In the genomic region with DNA sequence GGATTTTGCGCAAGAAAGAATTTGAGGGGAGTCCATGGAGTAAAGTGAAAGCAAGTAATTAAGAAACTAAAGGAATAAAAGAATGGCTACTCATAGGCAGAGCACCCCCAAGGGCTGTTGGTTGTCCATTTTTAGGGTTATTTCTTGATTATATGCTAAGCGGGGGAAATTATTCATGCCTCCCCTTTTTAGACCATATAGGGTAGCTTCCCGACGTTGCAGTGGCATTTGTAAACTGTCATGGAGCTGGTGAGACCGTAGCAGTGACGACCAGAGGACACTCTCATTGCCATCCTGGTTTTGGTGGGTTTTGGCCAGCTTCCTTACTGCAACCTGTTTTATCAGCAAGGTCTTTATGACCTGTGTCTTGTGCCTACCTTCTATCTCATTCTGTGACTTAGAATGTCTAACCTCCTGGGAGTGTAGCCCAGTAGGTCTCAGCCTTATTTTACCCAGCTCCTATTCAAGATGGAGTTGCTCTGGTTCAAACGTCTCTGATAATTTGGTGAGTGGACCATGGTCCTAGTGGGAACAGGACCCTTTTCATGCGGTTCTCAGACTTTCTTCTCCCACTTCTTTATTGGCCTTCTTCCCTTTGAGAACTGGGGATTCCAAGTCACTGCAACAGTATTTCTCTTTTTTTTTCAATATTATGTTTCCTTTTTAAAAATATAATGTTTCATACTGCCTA, we compare ENCODE assay signal across 8 cellular contexts. TPM values are rescaled to one million over a fixed set of nuclear protein-coding genes. Genes with fewer than 3 reads are reported as not detected.
A peak's percentile ranks its signal among the peaks of the same experiment; 100 is the strongest.
DNase-seq lines count a peak whose midpoint lies in the region; ATAC-seq and TF ChIP-seq lines count a peak whose summit lies in the region.

No MANE protein-coding gene starts in this region.

- H3K27ac ChIP-seq in left ventricle myocardium inferior (replicated peaks) (peak overlapping the region; percentile 100), angular gyrus (ENCODE audit: low read depth, low read length) (peak overlapping the region; percentile 95), muscle layer of duodenum (ENCODE audit: low read length) (peak overlapping the region; percentile 90), uterus (peak overlapping the region; percentile 99 to 100)

- H3K9me3 ChIP-seq in left ventricle myocardium inferior (replicated peaks) (no peaks in the 10 kb centered on the region), muscle layer of duodenum (ENCODE audit: control insufficient read depth in 1 of 2, low read length in 2 of 2) (no peaks in the 10 kb centered on the region), uterus (no peaks in the 10 kb centered on the region)

- intact Hi-C loops in left ventricle myocardium inferior (cut with micrococcal nuclease), result no loop called here
- intact Hi-C loops in cardiac septum (cut with DNase I), result loop anchor here (5.0 kb wide), 1 partner anchor 67 kb away; no protein-coding TSS in a partner anchor
- intact Hi-C loops in uterus (cut with DNase I; ENCODE audit: low total_unique reads), result no loop called here

- DNase-seq in left ventricle myocardium inferior, result no peak
- DNase-seq in cardiac septum (ENCODE audit: low spot score), result no peak
- no peak for DNase-seq in uterus
- no peak for DNase-seq in foreskin fibroblast
- no peak for DNase-seq in GF-D8 (lab: John Stamatoyannopoulos, UW)

- TF ChIP-seq POLR2A in uterus (IDR thresholded peaks at IDR 0.05), result no peak

- H3K4me3 ChIP-seq in left ventricle myocardium inferior, result peak overlapping the region; percentile 91
- H3K4me3 ChIP-seq in muscle layer of duodenum (ENCODE audit: low read depth in 1 of 2, low read length in 2 of 2), result peak overlapping the region; percentile 75 to 79
- H3K4me3 ChIP-seq in uterus, result peak overlapping the region in 1 of 2 donors; percentile 79
- H3K4me3 ChIP-seq in foreskin fibroblast (ENCODE audit: low read depth in 1 of 2, low read length in 2 of 2), result peak overlapping the region in 1 of 2 donors; percentile 79

- H3K27me3 ChIP-seq in left ventricle myocardium inferior (ENCODE audit: low read depth) (no peaks in the 10 kb centered on the region), muscle layer of duodenum (ENCODE audit: low read depth, low read length) (no peaks in the 10 kb centered on the region), uterus (no peaks in the 10 kb centered on the region)

- H3K4me1 ChIP-seq in left ventricle myocardium inferior (peaks cover 38% of the 10 kb centered on the region), muscle layer of duodenum (ENCODE audit: control insufficient read depth in 1 of 2, insufficient read depth in 2 of 2, low read length in 2 of 2) (peaks cover 9 to 10% of the 10 kb centered on the region in 2 donors), uterus (no peaks in the 10 kb centered on the region)

- no peak for TF ChIP-seq CTCF in left ventricle myocardium inferior (IDR thresholded peaks at IDR 0.05; ENCODE audit: borderline replicate concordance)
- no peak for TF ChIP-seq CTCF in uterus (IDR thresholded peaks at IDR 0.05)
- TF ChIP-seq CTCF in foreskin fibroblast (IDR thresholded peaks at IDR 0.05; ENCODE audit: low read depth, low read length), result no peak

- ATAC-seq in HG03521 (IDR thresholded peaks at IDR 0.05; ENCODE audit: unreplicated experiment), result no peak

- H3K36me3 ChIP-seq in left ventricle myocardium inferior (no peaks in the 10 kb centered on the region), muscle layer of duodenum (ENCODE audit: control insufficient read depth in 1 of 2, insufficient read depth in 2 of 2, low read length in 2 of 2) (peaks cover 0 to 5% of the 10 kb centered on the region in 2 donors), uterus (no peaks in the 10 kb centered on the region)

RNA-seq across cellular contexts. Expression of gene ERAP1, which starts 1.3 kb away (rescaled TPM):
- 38.4 TPM for total RNA-seq in left ventricle myocardium inferior
- 33.6 TPM for total RNA-seq in cardiac septum
- 10 to 100 TPM; 23.1 to 74.1 (median 37.2) TPM for total RNA-seq in uterus
